In genomic region chr4:80321776-80322175, GRCh38 we compare ENCODE assay signal across 31 cellular contexts. TPM values are rescaled to one million over a fixed set of nuclear protein-coding genes. Genes with fewer than 3 reads are reported as not detected.
"Had no signal": no experiment of that assay in that cellular context is flagged by ENCODE, and none has a peak within 500 bp of the region (broad histone marks: within the 10 kb centered on the region; RNA-seq: fewer than 3 reads in every experiment).

No MANE protein-coding gene starts in this region.

- H3K27ac Mint-ChIP-seq: activated B cell treated with CpG ODN at 0.5 μM for 24 hours; activated CD4-positive, alpha-beta T cell treated with anti-CD3 and anti-CD28 coated beads for 36 hours; activated naive CD8-positive, alpha-beta T cell; activated T-cell treated with anti-CD3 and anti-CD28 coated beads, Interleukin-2, amount 50 U/mL, for 72 hours; immature natural killer cell; mesothelial cell of epicardium; nephron progenitor cell; stimulated activated naive B cell treated with anti-CD40 and anti-IgM and Interleukin-4, amounts not matched to agents 10 μg/mL and 1 μg/mL and 100 μg/mL, for 72 hours; T-helper 17 cell had no signal

- H3K4me3 Mint-ChIP-seq: activated B cell treated with CpG ODN at 0.5 μM for 24 hours; activated CD4-positive, alpha-beta T cell treated with anti-CD3 and anti-CD28 coated beads for 36 hours; activated naive CD8-positive, alpha-beta T cell; activated T-cell treated with anti-CD3 and anti-CD28 coated beads, Interleukin-2, amount 50 U/mL, for 72 hours; immature natural killer cell; mesothelial cell of epicardium; naive B cell; nephron progenitor cell; stimulated activated naive B cell treated with anti-CD40 and anti-IgM and Interleukin-4, amounts not matched to agents 10 μg/mL and 1 μg/mL and 100 μg/mL, for 72 hours; T-helper 17 cell had no signal

- H3K27me3 ChIP-seq: neutrophil, tibial nerve had no signal

- H3K36me3 Mint-ChIP-seq: activated naive CD8-positive, alpha-beta T cell; immature natural killer cell; mesothelial cell of epicardium; naive B cell; stimulated activated naive B cell treated with anti-CD40 and anti-IgM and Interleukin-4, amounts not matched to agents 10 μg/mL and 1 μg/mL and 100 μg/mL, for 72 hours had no signal

- H3K4me3 ChIP-seq: psoas muscle, smooth muscle cell, suprapubic skin, tibial nerve had no signal

- FAIRE-seq: colon, endometrium had no signal

- H3K9me3 ChIP-seq: neutrophil, psoas muscle, suprapubic skin, tibial nerve had no signal

- H3K9me3 Mint-ChIP-seq: activated B cell treated with CpG ODN at 0.5 μM for 24 hours; activated T-cell treated with anti-CD3 and anti-CD28 coated beads, Interleukin-2, amount 50 U/mL, for 72 hours; immature natural killer cell; mesothelial cell of epicardium; nephron progenitor cell had no signal

- ATAC-seq: activated CD4-positive, alpha-beta T cell treated with anti-CD3 and anti-CD28 coated beads for 36 hours; activated T-cell treated with anti-CD3 and anti-CD28 coated beads, Interleukin-2, amount 50 U/mL, for 72 hours; psoas muscle; stimulated activated naive B cell treated with anti-CD40 and anti-IgM and Interleukin-4, amounts not matched to agents 10 μg/mL and 1 μg/mL and 100 μg/mL, for 72 hours; T-helper 17 cell had no signal

- H3K4me1 ChIP-seq: psoas muscle, suprapubic skin, tibial nerve had no signal

- H3K36me3 ChIP-seq: neutrophil, suprapubic skin, tibial nerve had no signal

- DNase-seq: activated B cell treated with CpG ODN at 0.5 μM for 24 hours; activated CD4-positive, alpha-beta T cell treated with anti-CD3 and anti-CD28 coated beads for 36 hours; activated naive CD4-positive, alpha-beta T cell treated with Interleukin-2 at 50 U/mL for 16 hours; activated T-cell treated with anti-CD3 and anti-CD28 coated beads for 4 hours; activated T-cell treated with anti-CD3 and anti-CD28 coated beads, Interleukin-2, amount 50 U/mL, for 72 hours; anterior cingulate cortex; dermis blood vessel endothelial cell; effector CD4-positive, alpha-beta T cell; head of caudate nucleus; hippocampal formation; immature natural killer cell; naive B cell; nephron progenitor cell; psoas muscle; stimulated activated CD4-positive, alpha-beta T cell treated with anti-CD3 and anti-CD28 coated beads, Interleukin-15, amount 100 ng/mL, for 24 hours; stimulated activated CD4-positive, alpha-beta T cell treated with anti-CD3 and anti-CD28 coated beads, Interleukin-2, amount 100 ng/mL, for 24 hours; stimulated activated naive B cell treated with anti-CD40 and anti-IgM and Interleukin-4, amounts not matched to agents 10 μg/mL and 1 μg/mL and 100 μg/mL, for 72 hours; T-helper 17 cell had no signal

- H3K4me1 Mint-ChIP-seq: activated B cell treated with CpG ODN at 0.5 μM for 24 hours; activated CD4-positive, alpha-beta T cell treated with anti-CD3 and anti-CD28 coated beads for 36 hours; immature natural killer cell; mesothelial cell of epicardium; naive B cell; nephron progenitor cell; stimulated activated naive B cell treated with anti-CD40 and anti-IgM and Interleukin-4, amounts not matched to agents 10 μg/mL and 1 μg/mL and 100 μg/mL, for 72 hours had no signal

- H3K27ac ChIP-seq: neutrophil, psoas muscle, suprapubic skin, tibial nerve had no signal

RNA-seq across cellular contexts. Expression of gene CFAP299, which starts 13.8 kb away (rescaled TPM):
- total RNA-seq: activated B cell treated with CpG ODN at 0.5 μM for 24 hours; activated CD4-positive, alpha-beta T cell treated with anti-CD3 and anti-CD28 coated beads for 36 hours; activated T-cell treated with anti-CD3 and anti-CD28 coated beads, Interleukin-2, amount 50 U/mL, for 72 hours; epithelial cell of proximal tubule; kidney epithelial cell; lower leg skin; osteocyte; psoas muscle; smooth muscle cell; suprapubic skin; T-helper 17 cell; urinary bladder had no signal
- polyA plus RNA-seq: psoas muscle, smooth muscle cell, urinary bladder had no signal

RNA-seq across cellular contexts. Expression of gene FGF5, which starts 55.3 kb away (rescaled TPM):
- total RNA-seq: activated B cell treated with CpG ODN at 0.5 μM for 24 hours; activated CD4-positive, alpha-beta T cell treated with anti-CD3 and anti-CD28 coated beads for 36 hours; activated T-cell treated with anti-CD3 and anti-CD28 coated beads, Interleukin-2, amount 50 U/mL, for 72 hours; smooth muscle cell had no signal
- polyA plus RNA-seq: immature natural killer cell, psoas muscle, smooth muscle cell, urinary bladder had no signal
